Comparison of ENCODE assay signal across 8 cellular contexts in the genomic region with DNA sequence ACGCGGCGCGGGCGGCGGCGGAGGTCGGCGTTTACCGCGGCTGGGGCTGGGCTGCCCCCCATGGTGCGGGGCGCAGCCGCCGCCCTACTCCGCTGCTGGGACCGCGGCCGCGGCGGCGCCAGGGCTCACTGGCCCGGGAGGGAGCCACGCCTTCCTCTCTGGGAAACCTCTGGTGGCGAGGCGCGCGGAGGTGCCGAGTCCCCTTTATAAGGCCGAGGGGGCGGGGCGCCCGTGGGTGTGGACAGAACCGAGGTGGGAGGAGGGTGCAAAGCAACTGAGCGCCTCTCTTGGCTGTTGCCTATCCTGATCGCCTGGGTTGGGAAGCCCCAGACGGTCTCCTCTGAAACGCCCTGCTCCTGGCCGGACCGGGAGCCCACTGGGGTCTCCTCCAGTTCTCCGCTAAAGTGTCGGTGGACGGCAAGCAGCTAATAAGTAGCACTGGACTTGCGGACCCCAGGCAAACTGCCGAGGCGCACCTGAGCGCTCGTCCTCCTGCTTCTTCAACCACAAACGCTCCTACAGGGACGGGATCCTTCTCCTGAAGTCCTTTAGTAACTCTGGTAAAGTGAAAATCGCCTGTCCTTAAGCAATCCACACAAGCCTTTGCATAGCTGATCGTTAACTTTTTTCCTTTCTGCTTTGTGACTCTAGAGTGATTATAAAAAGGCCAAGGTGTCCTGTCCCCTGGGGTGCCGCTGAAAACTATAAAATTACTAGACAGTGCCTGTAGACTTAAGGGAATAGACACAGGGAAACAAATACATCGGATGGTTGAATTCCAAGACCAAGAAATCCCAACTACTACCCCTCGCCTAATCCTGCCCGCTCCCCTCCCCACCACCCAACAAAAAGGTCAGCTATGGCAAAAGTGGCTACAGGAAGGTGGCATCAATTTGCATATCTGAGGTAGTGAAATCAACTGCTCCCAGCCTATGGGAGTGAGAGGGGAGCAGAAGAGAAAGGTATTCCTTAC.
DNase-seq lines count a peak whose midpoint lies in the region; ATAC-seq and TF ChIP-seq lines count a peak whose summit lies in the region.

A gene (minus strand): TSS at position 182 of the 973 bp plus-strand sequence. CDS start 239 bp downstream, outside the sequence.

- peak; percentile 42 for ATAC-seq in HG03442 (IDR thresholded peaks at IDR 0.05; ENCODE audit: unreplicated experiment)
- no peak for ATAC-seq in HG03175 (IDR thresholded peaks at IDR 0.05; ENCODE audit: unreplicated experiment)
- ATAC-seq in GM19324 (IDR thresholded peaks at IDR 0.05; ENCODE audit: low FRiP score, unreplicated experiment), result no peak

- in situ Hi-C loops in T47D (cut with HindIII; ENCODE audit: low pct_unique_long_range_greater_than_20kb, low sequenced_read_pairs), result no loop called here

- DNase-seq in T-helper 2 cell, result peak in 3 of 5 experiments; percentile 11 to 38 (median 28)
- peak; percentile 70 to 94 for DNase-seq in T47D (ENCODE audit: low read depth in 1 of 2, low spot score in 1 of 2)
- peak; percentile 56 for DNase-seq in kidney tubule cell (ENCODE audit: low spot score)
- DNase-seq in stimulated activated CD4-positive, alpha-beta T cell treated with anti-CD3 and anti-CD28 coated beads, TNF-alpha, amount 100 ng/mL, for 24 hours (ENCODE audit: low read depth in 3 of 3), result peak in 2 of 3 experiments; percentile 20 to 44

- H3K4me3 ChIP-seq in GM12875 (ENCODE audit: low read depth, low read length), result peak within 1 kb of the TSS; percentile 5

- TF ChIP-seq CTCF in GM12875 (IDR thresholded peaks at IDR 0.05; ENCODE audit: borderline replicate concordance, insufficient read depth, low read depth, low read length), result no peak

Comparison
In these comparisons a context has a peak if more than half of its experiments do, and no peak if none do; other contexts are left out.
1. DNase-seq: peak in every context shown above with its lines; median percentile 82 in T47D; 56 in kidney tubule cell; 32 in stimulated activated CD4-positive, alpha-beta T cell treated with anti-CD3 and anti-CD28 coated beads, TNF-alpha, amount 100 ng/mL, for 24 hours; 28 in T-helper 2 cell.